8 cellular contexts compared by ENCODE assay signal in genomic region chr5:119328753-119329602, GRCh38. TPM values are rescaled to one million over a fixed set of nuclear protein-coding genes. Genes with fewer than 3 reads are reported as not detected.
A peak's percentile ranks its signal among the peaks of the same experiment; 100 is the strongest.
DNase-seq lines count a peak whose midpoint lies in the region; ATAC-seq, FAIRE-seq and TF ChIP-seq lines count a peak whose summit lies in the region.

No MANE protein-coding gene starts in this region.

- FAIRE-seq in GM12878 (lab: Jason Lieb, UNC) (no peak), frontal cortex (lab: Jason Lieb, UNC) (no peak)

- no peak overlapping the region for H3K4me2 ChIP-seq in GM12878 (ENCODE audit: control insufficient read depth, insufficient read depth)

- no TSS peak for BruUV-seq in GM12878 (replicated peaks; lab: Mats Ljungman, UMichigan)

- no peaks in the 10 kb centered on the region for H3K9me3 Mint-ChIP-seq in T-cell

- peak overlapping the region; percentile 7; the same call in 1 of the 2 replicates for H3K27ac ChIP-seq in GM12878 (ENCODE audit: control insufficient read depth, insufficient read depth)
- H3K27ac ChIP-seq in prostate gland, result peak overlapping the region; percentile 14 to 62
- no peak overlapping the region for H3K27ac ChIP-seq in gastrocnemius medialis

- peak overlapping the region; percentile 95 to 98 for H3K27ac Mint-ChIP-seq in T-cell

- H4K20me1 ChIP-seq in GM12878 (ENCODE audit: control insufficient read depth, insufficient read depth), result no peaks in the 10 kb centered on the region

- H3K36me3 ChIP-seq in GM12878 (ENCODE audit: control insufficient read depth in 2 of 2, insufficient read depth in 2 of 2, low read length in 1 of 2), result peaks cover 0 to 3% of the 10 kb centered on the region in 2 experiments; a peak in 2 of 4 replicates
- H3K36me3 ChIP-seq in prostate gland, result no peaks in the 10 kb centered on the region
- no peaks in the 10 kb centered on the region for H3K36me3 ChIP-seq in gastrocnemius medialis

- RAD21 ChIA-PET in GM12878 (lab: Charles Lee; ENCODE audit: unreplicated experiment), result interaction anchor here (0.6 to 18.7 kb wide), 3 partner anchors 13 to 57 kb away, joined by 3 to 501 read pairs (median 3); partner anchors contain the start of gene TNFAIP8

- H3K36me3 Mint-ChIP-seq in T-cell, result peaks cover 2% of the 10 kb centered on the region

- TF ChIP-seq POLR2A in GM12878 (IDR thresholded peaks at IDR 0.05; ENCODE audit: low read depth, low read length), result no peak
- no peak for TF ChIP-seq POLR2A in prostate gland (IDR thresholded peaks at IDR 0.05)
- TF ChIP-seq POLR2A in gastrocnemius medialis (IDR thresholded peaks at IDR 0.05), result no peak

- POLR2A ChIA-PET in T-cell (lab: Charles Lee) (interaction anchor here (0.5 to 1.2 kb wide), 6 partner anchors 10 to 51 kb away, joined by 3 to 4 read pairs (median 3); no protein-coding TSS in a partner anchor), GM12878 (lab: Charles Lee) (interaction anchor here (1.3 to 20.9 kb wide), 2 partner anchors 32 to 42 kb away, joined by 4 to 657 read pairs; partner anchors contain the start of gene TNFAIP8)

- TF ChIP-seq EP300 in GM12878 (IDR thresholded peaks at IDR 0.05; ENCODE audit: borderline replicate concordance in 1 of 2, control insufficient read depth in 1 of 2, low read depth in 2 of 2, low read length in 2 of 2), result no peak

- no peak overlapping the region for H3K9ac ChIP-seq in GM12878 (ENCODE audit: control insufficient read depth, insufficient read depth, low read length)

- H3K27me3 ChIP-seq in GM12878 (replicated peaks in 1 of 2; ENCODE audit: control insufficient read depth in 2 of 2, insufficient read depth in 2 of 2, low read length in 1 of 2) (no peaks in the 10 kb centered on the region), prostate gland (replicated peaks; ENCODE audit: insufficient read depth) (no peaks in the 10 kb centered on the region), gastrocnemius medialis (no peaks in the 10 kb centered on the region)

- in situ Hi-C loops in GM12878 (cut with MboI) (no loop called here), gastrocnemius medialis (cut with MboI; ENCODE audit: low sequenced_read_pairs in 4 of 4) (no loop called here)

- intact Hi-C loops in GM12878 (cut with micrococcal nuclease; ENCODE audit: unreplicated experiment), result no loop called here
- intact Hi-C loops in prostate gland (cut with DNase I), result loop anchor here (5.0 kb wide), 1 partner anchor 62 kb away; no protein-coding TSS in a partner anchor
- intact Hi-C loops in gastrocnemius medialis (cut with DNase I; ENCODE audit: low total_unique reads), result no loop called here

- H3K9me3 ChIP-seq in GM12878 (replicated peaks; ENCODE audit: control insufficient read depth, insufficient read depth, low read length) (no peaks in the 10 kb centered on the region), prostate gland (no peaks in the 10 kb centered on the region), gastrocnemius medialis (no peaks in the 10 kb centered on the region)

- H3K4me1 Mint-ChIP-seq in T-cell, result peaks cover 91 to 95% (median 94%) of the 10 kb centered on the region in 3 donors

- CTCF ChIA-PET in T-cell (lab: Charles Lee) (interaction anchor here in 1 of 2 donors (0.7 to 1.9 kb wide), 7 partner anchors 10 to 83 kb away, joined by 3 to 6 read pairs (median 4); no protein-coding TSS in a partner anchor), GM12878 (lab: Yijun Ruan, JAX) (interaction anchor here (1.1 to 20.3 kb wide), 4 partner anchors 8 to 82 kb away, joined by 3 to 261 read pairs (median 34); no protein-coding TSS in a partner anchor)

- WGBS in GM12878 (ENCODE audit: insufficient coverage, insufficient replicate concordance, low lambda C conversion rate, missing lambda C conversion rate), result 95% methylated on average over 10 of the region's 10 CpGs
- WGBS in prostate gland, result 24% methylated on average over 10 of the region's 10 CpGs

- TF ChIP-seq RAD21 in GM12878 (IDR thresholded peaks at IDR 0.05; ENCODE audit: insufficient read depth, low read depth, low read length), result no peak

- DNase-seq in DMS79 treated with DMSO at 0.1 percent for 48 hours (lab: John Stamatoyannopoulos, UW) (peak; percentile 4), T-cell (peak in 33 of 34 experiments; percentile 40 to 78 (median 59)), GM12878 (ENCODE audit: low read depth, low spot score) (no peak), prostate gland (ENCODE audit: low spot score) (peak; percentile 77), frontal cortex (ENCODE audit: low spot score in 2 of 2) (no peak), gastrocnemius medialis (no peak), SHP77 (lab: John Stamatoyannopoulos, UW) (no peak)

- ATAC-seq in T-cell (replicated peaks in 1 of 4), result peak; percentile 60 to 71 (median 68)
- ATAC-seq in GM12878, result no peak
- no peak for ATAC-seq in HG03439 (IDR thresholded peaks at IDR 0.05; ENCODE audit: unreplicated experiment)
- no peak for ATAC-seq in gastrocnemius medialis

- SMC1A ChIA-PET in GM12878 (lab: Charles Lee; ENCODE audit: uncharacterized antibody, unreplicated experiment), result interaction anchor here (1.0 to 21.4 kb wide), 4 partner anchors 18 to 72 kb away, joined by 3 to 583 read pairs (median 160); no protein-coding TSS in a partner anchor

- H3K4me1 ChIP-seq in GM12878 (ENCODE audit: control insufficient read depth, insufficient read depth, low read length), result peaks cover 48% of the 10 kb centered on the region
- peaks cover 15% of the 10 kb centered on the region for H3K4me1 ChIP-seq in prostate gland (replicated peaks)
- no peaks in the 10 kb centered on the region for H3K4me1 ChIP-seq in gastrocnemius medialis

- no peak overlapping the region for H2AFZ ChIP-seq in GM12878 (ENCODE audit: control insufficient read depth, low read depth, low read length)

- H3K4me3 ChIP-seq in GM12878, result no peak overlapping the region
- no peak overlapping the region for H3K4me3 ChIP-seq in prostate gland
- H3K4me3 ChIP-seq in gastrocnemius medialis, result no peak overlapping the region

- peak overlapping the region; percentile 54 to 89 (median 62) for H3K4me3 Mint-ChIP-seq in T-cell

- H3K27me3 Mint-ChIP-seq in T-cell, result no peaks in the 10 kb centered on the region

- H3K79me2 ChIP-seq in GM12878 (ENCODE audit: control insufficient read depth, insufficient read depth, low read length), result peaks cover 88% of the 10 kb centered on the region

- TF ChIP-seq CTCF in GM12878 (IDR thresholded peaks at IDR 0.05 in 2 of 3, conservative IDR thresholded peaks at IDR 0.05 in 1 of 3; ENCODE audit: control insufficient read depth in 2 of 3, extremely low read depth in 1 of 3, insufficient read depth in 1 of 3, low read depth in 3 of 3, low read length in 3 of 3), result no peak
- no peak for TF ChIP-seq CTCF in prostate gland (IDR thresholded peaks at IDR 0.05)
- no peak for TF ChIP-seq CTCF in gastrocnemius medialis (IDR thresholded peaks at IDR 0.05 in 4 of 5, conservative IDR thresholded peaks at IDR 0.05 in 1 of 5)

TF ChIP-seq in GM12878, 131 proteins besides CTCF, POLR2A, EP300 and RAD21:
- TF ChIP-seq FOXK2 (IDR thresholded peaks at IDR 0.05), result no peak
- TF ChIP-seq MTA3 (IDR thresholded peaks at IDR 0.05; ENCODE audit: borderline replicate concordance, low read length), result no peak
- no peak for TF ChIP-seq RBBP5 (conservative IDR thresholded peaks at IDR 0.05)
- TF ChIP-seq NKRF (conservative IDR thresholded peaks at IDR 0.05), result no peak
- no peak for TF ChIP-seq E2F4 (IDR thresholded peaks at IDR 0.05; ENCODE audit: low read depth, low read length)

RNA-seq across cellular contexts. Expression of gene TNFAIP8, which starts 26.8 kb away (rescaled TPM):
- 100 to 1,000 TPM; 128 to 145 (median 135) TPM for total RNA-seq in T-cell
- 75.1 and 80.9 TPM in 2 replicates for total RNA-seq in GM12878 (2013; cell fraction: nucleolus; rRNA removed)
- total RNA-seq in GM12878 (2014; rRNA removed), result 140 and 157 TPM in 2 replicates
- 178 and 183 TPM in 2 replicates for total RNA-seq in GM12878 (2014; rRNA removed; fragmentation: Illumina TruSeq; extraction: Trizol)
- 116 and 124 TPM in 2 replicates for total RNA-seq in GM12878 (2021)
- 51.5 TPM for polyA plus RNA-seq in GM12878 (2011; ENCODE audit: low read depth)
- 169 and 264 TPM in 2 replicates for polyA plus RNA-seq in GM12878 (2011; rRNA removed)
- 66.2 and 70.2 TPM in 2 replicates for polyA plus RNA-seq in GM12878 (2011; cell fraction: cytosol; rRNA removed)
- polyA plus RNA-seq in GM12878 (2011; cell fraction: nucleus; rRNA removed), result 51.6 and 57.2 TPM in 2 replicates
- 82.6 and 119 TPM in 2 replicates for polyA plus RNA-seq in GM12878 (2012)
- polyA plus RNA-seq in GM12878 (2014; fragmentation: Illumina TruSeq; extraction: Trizol), result 180 and 219 TPM in 2 replicates
- 100 to 1,000 TPM; 217 to 324 TPM for polyA plus RNA-seq in GM12878 (2014; fragmentation: Nextera tagmentation; extraction: Ambion mirVana)
- 108 and 144 TPM in 2 replicates for polyA plus RNA-seq in GM12878 (2014; rRNA removed)
- 100 to 1,000 TPM; 177 to 181 TPM for polyA plus RNA-seq in GM12878 (2016; fragmentation: Nextera tagmentation; extraction: Ambion mirVana)
- 69.6 and 132 TPM in 2 replicates for polyA minus RNA-seq in GM12878 (2011; rRNA and poly(A)+ RNA removed)
- 56.4 and 60.0 TPM in 2 replicates for polyA minus RNA-seq in GM12878 (2011; cell fraction: cytosol; rRNA and poly(A)+ RNA removed)
- polyA minus RNA-seq in GM12878 (2011; cell fraction: nucleus; rRNA and poly(A)+ RNA removed), result 30.6 and 45.0 TPM in 2 replicates
- total RNA-seq in prostate gland, result 10 to 100 TPM; 21.6 to 40.0 TPM
- 2.9 TPM for total RNA-seq in frontal cortex
- total RNA-seq in gastrocnemius medialis, result 1 to 10 TPM in 3 of 4 donors, under 1 TPM in 1; 0.20 to 5.8 (median 2.0) TPM

Comparison
In these comparisons a context has a peak if more than half of its experiments do, and no peak if none do; other contexts are left out.
1. DNase-seq: peak in DMS79 treated with DMSO at 0.1 percent for 48 hours (single experiment), T-cell (33 of 34) and prostate gland (single experiment); none in GM12878 (single experiment), frontal cortex (0 of 2), gastrocnemius medialis (0 of 2) and SHP77 (0 of 2).
2. ATAC-seq: peak in T-cell (4 of 4); none in GM12878 (single experiment), HG03439 (single experiment) and gastrocnemius medialis (0 of 2).
3. H3K27ac ChIP-seq: peak in GM12878 (single experiment) and prostate gland (2 of 2); none in gastrocnemius medialis (0 of 4).